Comparison of ENCODE assay signal across 26 cellular contexts in genomic region chrX:81378550-81378949, GRCh38.
"Had no signal": no experiment of that assay in that cellular context is flagged by ENCODE, and none has a peak within 500 bp of the region (broad histone marks: within the 10 kb centered on the region; RNA-seq: fewer than 3 reads in every experiment).

No MANE protein-coding gene starts in this region.

- H3K36me3 Mint-ChIP-seq: immature natural killer cell; naive thymus-derived CD8-positive, alpha-beta T cell; stimulated activated memory B cell treated with anti-CD40 and anti-IgM and Interleukin-4, amounts not matched to agents 10 μg/mL and 1 μg/mL and 100 μg/mL, for 72 hours had no signal

- H3K4me3 Mint-ChIP-seq: dendritic cell treated with granulocyte-macrophage colony-stimulating factor and Interleukin-4, amounts not matched to agents 40 ng/mL and 50 ng/mL, for 4 days; immature natural killer cell; naive thymus-derived CD8-positive, alpha-beta T cell; nephron progenitor cell; stimulated activated memory B cell treated with anti-CD40 and anti-IgM and Interleukin-4, amounts not matched to agents 10 μg/mL and 1 μg/mL and 100 μg/mL, for 72 hours had no signal

- H3K4me1 Mint-ChIP-seq: immature natural killer cell; naive thymus-derived CD8-positive, alpha-beta T cell; nephron progenitor cell; stimulated activated memory B cell treated with anti-CD40 and anti-IgM and Interleukin-4, amounts not matched to agents 10 μg/mL and 1 μg/mL and 100 μg/mL, for 72 hours had no signal

- H3K27ac ChIP-seq: colonic mucosa, esophagus muscularis mucosa, foreskin keratinocyte, lower lobe of right lung, psoas muscle, sigmoid colon, skin epidermis, spleen, thoracic aorta, tibial nerve, upper lobe of left lung had no signal

- FAIRE-seq: keratinocyte, urothelium cell line had no signal

- H3K27me3 ChIP-seq: colonic mucosa, esophagus muscularis mucosa, foreskin keratinocyte, sigmoid colon, spleen, upper lobe of left lung had no signal

- H3K9me3 ChIP-seq: colonic mucosa, esophagus muscularis mucosa, lower lobe of right lung, psoas muscle, sigmoid colon, spleen, thoracic aorta, tibial nerve, upper lobe of left lung had no signal

- H3K27me3 Mint-ChIP-seq: stimulated activated memory B cell treated with anti-CD40 and anti-IgM and Interleukin-4, amounts not matched to agents 10 μg/mL and 1 μg/mL and 100 μg/mL, for 72 hours had no signal

- DNase-seq: colonic mucosa; effector memory CD4-positive, alpha-beta T cell; foreskin keratinocyte; hypothalamus; immature natural killer cell; left ventricle myocardium superior; lower lobe of right lung; naive thymus-derived CD8-positive, alpha-beta T cell; nephron progenitor cell; nucleus accumbens; psoas muscle; right cardiac atrium; sigmoid colon; spleen; stimulated activated CD4-positive, alpha-beta T cell treated with anti-CD3 and anti-CD28 coated beads, Interleukin-4, amount 100 ng/mL, for 4 hours; stimulated activated naive CD8-positive, alpha-beta T cell treated with anti-CD3 and anti-CD28 coated beads, Interleukin-15, Interleukin-2, amounts not matched to agents 100 U/mL and 50 U/mL, for 24 hours; substantia nigra had no signal

- H3K4me1 ChIP-seq: colonic mucosa, esophagus muscularis mucosa, foreskin keratinocyte, lower lobe of right lung, psoas muscle, sigmoid colon, spleen, tibial nerve, upper lobe of left lung had no signal

- H3K36me3 ChIP-seq: colonic mucosa, esophagus muscularis mucosa, lower lobe of right lung, sigmoid colon, spleen, thoracic aorta, tibial nerve, upper lobe of left lung had no signal

- H3K9me3 Mint-ChIP-seq: dendritic cell treated with granulocyte-macrophage colony-stimulating factor and Interleukin-4, amounts not matched to agents 40 ng/mL and 50 ng/mL, for 4 days; immature natural killer cell; naive thymus-derived CD8-positive, alpha-beta T cell; stimulated activated memory B cell treated with anti-CD40 and anti-IgM and Interleukin-4, amounts not matched to agents 10 μg/mL and 1 μg/mL and 100 μg/mL, for 72 hours had no signal

- H3K27ac Mint-ChIP-seq: dendritic cell treated with granulocyte-macrophage colony-stimulating factor and Interleukin-4, amounts not matched to agents 40 ng/mL and 50 ng/mL, for 4 days; immature natural killer cell; naive thymus-derived CD8-positive, alpha-beta T cell; nephron progenitor cell; stimulated activated memory B cell treated with anti-CD40 and anti-IgM and Interleukin-4, amounts not matched to agents 10 μg/mL and 1 μg/mL and 100 μg/mL, for 72 hours had no signal

- H3K4me3 ChIP-seq: colonic mucosa, esophagus muscularis mucosa, lower lobe of right lung, psoas muscle, sigmoid colon, skin epidermis, spleen, thoracic aorta, tibial nerve, upper lobe of left lung had no signal
